8 cellular contexts compared by ENCODE assay signal in the genomic region with DNA sequence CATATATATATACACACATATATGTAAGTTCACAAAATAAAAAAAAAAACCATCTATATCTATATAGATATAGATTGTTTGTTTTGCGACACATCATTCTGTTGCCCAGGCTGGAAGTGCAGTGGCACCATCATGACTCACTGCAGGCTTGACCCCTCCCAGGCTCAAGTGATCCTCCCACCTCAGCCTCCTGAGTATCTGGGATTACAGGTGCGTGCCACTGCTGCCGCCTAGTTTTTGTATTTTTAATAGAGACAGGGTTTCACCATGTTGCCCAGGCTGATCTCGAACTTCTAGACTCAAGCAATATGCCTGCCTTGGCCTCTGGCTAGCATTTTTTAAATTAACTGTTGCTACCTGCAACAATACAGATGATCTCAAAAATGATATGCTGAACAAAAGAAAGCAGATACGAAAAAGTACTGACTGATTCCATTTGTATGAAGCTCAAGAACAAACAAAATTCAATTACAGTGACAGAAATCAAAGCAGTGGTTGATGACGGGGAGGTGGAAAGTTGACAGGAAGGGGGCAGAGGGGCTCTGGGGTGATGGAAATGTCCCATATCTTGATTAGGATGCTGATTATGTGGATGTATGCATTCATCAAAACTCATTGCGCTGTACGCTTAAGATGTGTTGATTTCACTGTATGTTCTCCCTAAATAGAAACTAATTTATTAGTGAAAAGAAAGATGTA. TPM values are rescaled to one million over a fixed set of nuclear protein-coding genes. Genes with fewer than 3 reads are reported as not detected.
DNase-seq lines count a peak whose midpoint lies in the region; ATAC-seq lines count a peak whose summit lies in the region.

No MANE protein-coding gene starts in this region.

- H3K27ac ChIP-seq in CD8-positive, alpha-beta memory T cell (ENCODE audit: low read depth, low read length) = peak overlapping the region; percentile 52

- no peaks in the 10 kb centered on the region for H3K36me3 ChIP-seq in CD8-positive, alpha-beta memory T cell (ENCODE audit: insufficient read depth, low read length)

- H3K9me3 Mint-ChIP-seq in CD8-positive, alpha-beta memory T cell = no peaks in the 10 kb centered on the region

- H3K27ac Mint-ChIP-seq in CD8-positive, alpha-beta memory T cell = peak overlapping the region; percentile 87 to 99 (median 94)

- intact Hi-C loops in Right ventricle myocardium inferior (cut with DNase I) = no loop called here

- H3K4me1 Mint-ChIP-seq in CD8-positive, alpha-beta memory T cell = peaks cover 52 to 84% (median 81%) of the 10 kb centered on the region in 3 donors

- DNase-seq in CD8-positive, alpha-beta memory T cell = peak in 4 of 5 donors; percentile 44 to 74 (median 54)
- peak; percentile 35 for DNase-seq in activated CD4-positive, alpha-beta T cell treated with anti-CD3 and anti-CD28 coated beads for 48 hours
- peak; percentile 62 for DNase-seq in islet precursor cell
- DNase-seq in Right ventricle myocardium inferior (ENCODE audit: missing footprints) = no peak
- DNase-seq in RKO (ENCODE audit: low spot score) = no peak

- peaks cover 27% of the 10 kb centered on the region for H3K4me1 ChIP-seq in CD8-positive, alpha-beta memory T cell (ENCODE audit: insufficient read depth, low read length)

- H3K27me3 ChIP-seq in CD8-positive, alpha-beta memory T cell (ENCODE audit: insufficient read depth, low read length, poor library complexity, severe bottlenecking) = no peaks in the 10 kb centered on the region

- no peaks in the 10 kb centered on the region for H3K27me3 Mint-ChIP-seq in CD8-positive, alpha-beta memory T cell

- ATAC-seq in HG02588 (IDR thresholded peaks at IDR 0.05; ENCODE audit: unreplicated experiment) = peak; percentile 5
- no peak for ATAC-seq in GM21423 (IDR thresholded peaks at IDR 0.05; ENCODE audit: unreplicated experiment)
- ATAC-seq in Right ventricle myocardium inferior = no peak
- ATAC-seq in HG03135 (IDR thresholded peaks at IDR 0.05; ENCODE audit: unreplicated experiment) = no peak

- H3K4me3 ChIP-seq in CD8-positive, alpha-beta memory T cell (ENCODE audit: low read length) = peak overlapping the region; percentile 48

- H3K4me3 Mint-ChIP-seq in CD8-positive, alpha-beta memory T cell = peak overlapping the region; percentile 73 to 86 (median 80)

- H3K36me3 Mint-ChIP-seq in CD8-positive, alpha-beta memory T cell = peaks cover 0 to 5% (median 2%) of the 10 kb centered on the region in 3 donors

- H3K9me3 ChIP-seq in CD8-positive, alpha-beta memory T cell (ENCODE audit: low read length) = no peaks in the 10 kb centered on the region

- CTCF ChIA-PET in CD8-positive, alpha-beta memory T cell (lab: Charles Lee) = interaction anchor here (0.8 to 2.4 kb wide), 6 partner anchors 13 to 200 kb away, joined by 3 to 6 read pairs (median 4); a partner anchor contains a TSS

- POLR2A ChIA-PET in CD8-positive, alpha-beta memory T cell (lab: Charles Lee) = interaction anchor here (1.5 to 2.6 kb wide), 2 partner anchors 48 to 50 kb away, joined by 6 to 14 read pairs; a partner anchor contains a TSS

RNA-seq across cellular contexts. Expression of a gene that starts 49.6 kb away (rescaled TPM):
- 100 to 1,000 TPM; 111 to 114 TPM for total RNA-seq in CD8-positive, alpha-beta memory T cell
- 20.0 TPM for polyA plus RNA-seq in CD8-positive, alpha-beta memory T cell
- 42.5 TPM for total RNA-seq in Right ventricle myocardium inferior

Comparison
In these comparisons a context has a peak if more than half of its experiments do, and no peak if none do; other contexts are left out.
1. DNase-seq: peak in CD8-positive, alpha-beta memory T cell (4 of 5), activated CD4-positive, alpha-beta T cell treated with anti-CD3 and anti-CD28 coated beads for 48 hours (single experiment) and islet precursor cell (single experiment); none in Right ventricle myocardium inferior (single experiment) and RKO (single experiment).